8 cellular contexts compared by ENCODE assay signal in the genomic region with DNA sequence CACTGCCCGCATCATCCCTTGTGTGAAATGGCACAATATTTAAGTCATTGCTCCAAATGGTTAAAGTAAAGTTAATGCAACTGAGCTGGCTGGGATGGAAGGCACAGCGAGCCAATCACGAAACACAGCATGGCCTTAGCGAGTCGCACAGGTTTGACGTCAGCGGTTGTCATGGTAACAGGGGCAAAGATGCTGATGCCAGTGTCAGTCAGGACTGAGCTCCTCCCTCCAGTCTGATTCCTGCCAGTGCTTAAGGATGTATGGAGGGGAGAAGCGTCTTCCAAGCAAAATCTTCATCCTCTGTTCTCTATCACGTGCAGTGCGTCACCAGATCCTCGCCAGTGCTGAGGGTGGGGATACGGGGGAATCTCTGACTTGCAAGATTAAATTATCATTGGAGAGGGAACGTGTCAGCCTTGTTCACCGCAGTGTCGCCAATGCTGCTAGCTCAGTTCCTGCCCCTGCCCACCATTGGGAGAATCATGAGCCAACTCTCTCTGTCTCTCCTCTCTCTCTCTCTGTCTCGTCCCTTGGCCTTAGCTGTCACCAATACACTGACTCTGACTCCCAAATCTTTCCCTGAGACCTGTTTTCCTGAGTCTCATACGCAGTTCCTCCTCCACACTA. TPM values are rescaled to one million over a fixed set of nuclear protein-coding genes. Genes with fewer than 3 reads are reported as not detected.
DNase-seq lines count a peak whose midpoint lies in the region; ATAC-seq and TF ChIP-seq lines count a peak whose summit lies in the region.

No MANE protein-coding gene starts in this region.

- POLR2A ChIA-PET in WTC11 (lab: Charles Lee) = interaction anchor here (0.6 to 2.2 kb wide), 5 partner anchors 9 to 341 kb away, joined by 3 to 9 read pairs (median 3); a partner anchor contains a TSS

- H3K27ac Mint-ChIP-seq in WTC11 = peak overlapping the region; percentile 95

- TF ChIP-seq CTCF in WTC11 (IDR thresholded peaks at IDR 0.05) = no peak

- peak overlapping the region; percentile 57 for H3K4me3 Mint-ChIP-seq in WTC11

- intact Hi-C loops in Right ventricle myocardium inferior (cut with DNase I) (no loop called here), posterior vena cava (cut with DNase I) (no loop called here)

- peak; percentile 96 for DNase-seq in HCEC 1CT
- peak; percentile 95 for DNase-seq in WTC11 (ENCODE audit: low spot score)
- DNase-seq in Right ventricle myocardium inferior (ENCODE audit: missing footprints) = peak; percentile 90
- DNase-seq in posterior vena cava (ENCODE audit: low spot score) = peak; percentile 93
- no peak for DNase-seq in UCSD-AML1 (lab: John Stamatoyannopoulos, UW; ENCODE audit: unreplicated experiment)

- H3K36me3 Mint-ChIP-seq in WTC11 = no peaks in the 10 kb centered on the region

- H3K9me3 Mint-ChIP-seq in WTC11 = no peaks in the 10 kb centered on the region

- peak; percentile 99 for ATAC-seq in WTC11
- peak; percentile 90 for ATAC-seq in Right ventricle myocardium inferior
- ATAC-seq in GM21515 (IDR thresholded peaks at IDR 0.05; ENCODE audit: unreplicated experiment) = no peak
- no peak for ATAC-seq in HG03432 (IDR thresholded peaks at IDR 0.05; ENCODE audit: unreplicated experiment)
- no peak for ATAC-seq in HG02870 (IDR thresholded peaks at IDR 0.05; ENCODE audit: unreplicated experiment)

- CTCF ChIA-PET in WTC11 (lab: Charles Lee) = interaction anchor here (0.5 to 2.3 kb wide), 14 partner anchors 10 to 1080 kb away, joined by 3 to 27 read pairs (median 4); a partner anchor contains a TSS

- H3K27me3 Mint-ChIP-seq in WTC11 (ENCODE audit: low read depth) = no peaks in the 10 kb centered on the region

- peaks cover 10% of the 10 kb centered on the region for H3K4me1 Mint-ChIP-seq in WTC11

TF ChIP-seq in WTC11, 78 proteins besides CTCF, POLR2A, EP300 and RAD21:
- TF ChIP-seq, protein P1, sequence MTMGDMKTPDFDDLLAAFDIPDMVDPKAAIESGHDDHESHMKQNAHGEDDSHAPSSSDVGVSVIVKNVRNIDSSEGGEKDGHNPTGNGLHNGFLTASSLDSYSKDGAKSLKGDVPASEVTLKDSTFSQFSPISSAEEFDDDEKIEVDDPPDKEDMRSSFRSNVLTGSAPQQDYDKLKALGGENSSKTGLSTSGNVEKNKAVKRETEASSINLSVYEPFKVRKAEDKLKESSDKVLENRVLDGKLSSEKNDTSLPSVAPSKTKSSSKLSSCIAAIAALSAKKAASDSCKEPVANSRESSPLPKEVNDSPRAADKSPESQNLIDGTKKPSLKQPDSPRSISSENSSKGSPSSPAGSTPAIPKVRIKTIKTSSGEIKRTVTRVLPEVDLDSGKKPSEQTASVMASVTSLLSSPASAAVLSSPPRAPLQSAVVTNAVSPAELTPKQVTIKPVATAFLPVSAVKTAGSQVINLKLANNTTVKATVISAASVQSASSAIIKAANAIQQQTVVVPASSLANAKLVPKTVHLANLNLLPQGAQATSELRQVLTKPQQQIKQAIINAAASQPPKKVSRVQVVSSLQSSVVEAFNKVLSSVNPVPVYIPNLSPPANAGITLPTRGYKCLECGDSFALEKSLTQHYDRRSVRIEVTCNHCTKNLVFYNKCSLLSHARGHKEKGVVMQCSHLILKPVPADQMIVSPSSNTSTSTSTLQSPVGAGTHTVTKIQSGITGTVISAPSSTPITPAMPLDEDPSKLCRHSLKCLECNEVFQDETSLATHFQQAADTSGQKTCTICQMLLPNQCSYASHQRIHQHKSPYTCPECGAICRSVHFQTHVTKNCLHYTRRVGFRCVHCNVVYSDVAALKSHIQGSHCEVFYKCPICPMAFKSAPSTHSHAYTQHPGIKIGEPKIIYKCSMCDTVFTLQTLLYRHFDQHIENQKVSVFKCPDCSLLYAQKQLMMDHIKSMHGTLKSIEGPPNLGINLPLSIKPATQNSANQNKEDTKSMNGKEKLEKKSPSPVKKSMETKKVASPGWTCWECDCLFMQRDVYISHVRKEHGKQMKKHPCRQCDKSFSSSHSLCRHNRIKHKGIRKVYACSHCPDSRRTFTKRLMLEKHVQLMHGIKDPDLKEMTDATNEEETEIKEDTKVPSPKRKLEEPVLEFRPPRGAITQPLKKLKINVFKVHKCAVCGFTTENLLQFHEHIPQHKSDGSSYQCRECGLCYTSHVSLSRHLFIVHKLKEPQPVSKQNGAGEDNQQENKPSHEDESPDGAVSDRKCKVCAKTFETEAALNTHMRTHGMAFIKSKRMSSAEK (CRISPR knock-in tag; IDR thresholded peaks at IDR 0.05; ENCODE audit: borderline replicate concordance) = no peak
- TF ChIP-seq, protein P2, sequence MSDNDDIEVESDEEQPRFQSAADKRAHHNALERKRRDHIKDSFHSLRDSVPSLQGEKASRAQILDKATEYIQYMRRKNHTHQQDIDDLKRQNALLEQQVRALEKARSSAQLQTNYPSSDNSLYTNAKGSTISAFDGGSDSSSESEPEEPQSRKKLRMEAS (CRISPR knock-in tag; IDR thresholded peaks at IDR 0.05) = 0 out of 2 replicates have a peak, but pooled peaks have one; percentile 29
- TF ChIP-seq, protein P3, sequence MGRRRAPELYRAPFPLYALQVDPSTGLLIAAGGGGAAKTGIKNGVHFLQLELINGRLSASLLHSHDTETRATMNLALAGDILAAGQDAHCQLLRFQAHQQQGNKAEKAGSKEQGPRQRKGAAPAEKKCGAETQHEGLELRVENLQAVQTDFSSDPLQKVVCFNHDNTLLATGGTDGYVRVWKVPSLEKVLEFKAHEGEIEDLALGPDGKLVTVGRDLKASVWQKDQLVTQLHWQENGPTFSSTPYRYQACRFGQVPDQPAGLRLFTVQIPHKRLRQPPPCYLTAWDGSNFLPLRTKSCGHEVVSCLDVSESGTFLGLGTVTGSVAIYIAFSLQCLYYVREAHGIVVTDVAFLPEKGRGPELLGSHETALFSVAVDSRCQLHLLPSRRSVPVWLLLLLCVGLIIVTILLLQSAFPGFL (CRISPR knock-in tag; IDR thresholded peaks at IDR 0.05; ENCODE audit: borderline replicate concordance) = no peak
- no peak for TF ChIP-seq ETV6 (CRISPR knock-in tag; IDR thresholded peaks at IDR 0.05)
- no peak for TF ChIP-seq MYBL2 (CRISPR knock-in tag; IDR thresholded peaks at IDR 0.05)
- peak; percentile 97 for TF ChIP-seq CREM (CRISPR knock-in tag; IDR thresholded peaks at IDR 0.05)
- TF ChIP-seq, protein P4, sequence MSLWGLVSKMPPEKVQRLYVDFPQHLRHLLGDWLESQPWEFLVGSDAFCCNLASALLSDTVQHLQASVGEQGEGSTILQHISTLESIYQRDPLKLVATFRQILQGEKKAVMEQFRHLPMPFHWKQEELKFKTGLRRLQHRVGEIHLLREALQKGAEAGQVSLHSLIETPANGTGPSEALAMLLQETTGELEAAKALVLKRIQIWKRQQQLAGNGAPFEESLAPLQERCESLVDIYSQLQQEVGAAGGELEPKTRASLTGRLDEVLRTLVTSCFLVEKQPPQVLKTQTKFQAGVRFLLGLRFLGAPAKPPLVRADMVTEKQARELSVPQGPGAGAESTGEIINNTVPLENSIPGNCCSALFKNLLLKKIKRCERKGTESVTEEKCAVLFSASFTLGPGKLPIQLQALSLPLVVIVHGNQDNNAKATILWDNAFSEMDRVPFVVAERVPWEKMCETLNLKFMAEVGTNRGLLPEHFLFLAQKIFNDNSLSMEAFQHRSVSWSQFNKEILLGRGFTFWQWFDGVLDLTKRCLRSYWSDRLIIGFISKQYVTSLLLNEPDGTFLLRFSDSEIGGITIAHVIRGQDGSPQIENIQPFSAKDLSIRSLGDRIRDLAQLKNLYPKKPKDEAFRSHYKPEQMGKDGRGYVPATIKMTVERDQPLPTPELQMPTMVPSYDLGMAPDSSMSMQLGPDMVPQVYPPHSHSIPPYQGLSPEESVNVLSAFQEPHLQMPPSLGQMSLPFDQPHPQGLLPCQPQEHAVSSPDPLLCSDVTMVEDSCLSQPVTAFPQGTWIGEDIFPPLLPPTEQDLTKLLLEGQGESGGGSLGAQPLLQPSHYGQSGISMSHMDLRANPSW (CRISPR knock-in tag; conservative IDR thresholded peaks at IDR 0.05; ENCODE audit: low read depth) = no peak
- no peak for TF ChIP-seq TEAD1 (CRISPR knock-in tag; IDR thresholded peaks at IDR 0.05)
- TF ChIP-seq NFYB (CRISPR knock-in tag; conservative IDR thresholded peaks at IDR 0.05; ENCODE audit: low read depth) = peak; percentile 92
- peak; percentile 35; the same call in 1 of the 2 replicates for TF ChIP-seq SP1 (CRISPR knock-in tag; conservative IDR thresholded peaks at IDR 0.05)
- no peak for TF ChIP-seq ZNF423 (CRISPR knock-in tag; IDR thresholded peaks at IDR 0.05)
- TF ChIP-seq, protein P5, sequence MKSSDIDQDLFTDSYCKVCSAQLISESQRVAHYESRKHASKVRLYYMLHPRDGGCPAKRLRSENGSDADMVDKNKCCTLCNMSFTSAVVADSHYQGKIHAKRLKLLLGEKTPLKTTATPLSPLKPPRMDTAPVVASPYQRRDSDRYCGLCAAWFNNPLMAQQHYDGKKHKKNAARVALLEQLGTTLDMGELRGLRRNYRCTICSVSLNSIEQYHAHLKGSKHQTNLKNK (CRISPR knock-in tag; IDR thresholded peaks at IDR 0.05) = no peak

RNA-seq across cellular contexts. Expression of a gene that starts 24.5 kb away (rescaled TPM):
- total RNA-seq in WTC11 (2021) (13.6 to 15.3 TPM (median 14.2 TPM) in 3 replicates), Right ventricle myocardium inferior (27.4 TPM), posterior vena cava (10 to 100 TPM; 16.0 to 17.4 TPM)

RNA-seq across cellular contexts. Expression of a gene that starts 50.3 kb away (rescaled TPM):
- total RNA-seq in WTC11 (2021) = 62.4 to 68.6 TPM (median 64.3 TPM) in 3 replicates
- total RNA-seq in Right ventricle myocardium inferior = 80.6 TPM
- total RNA-seq in posterior vena cava = 10 to 100 TPM; 67.7 to 80.3 TPM

Comparison
In these comparisons a context has a peak if more than half of its experiments do, and no peak if none do; other contexts are left out.
1. ATAC-seq: peak in WTC11 (single experiment) and Right ventricle myocardium inferior (single experiment); none in GM21515 (single experiment), HG03432 (single experiment) and HG02870 (single experiment).